In the genomic region with DNA sequence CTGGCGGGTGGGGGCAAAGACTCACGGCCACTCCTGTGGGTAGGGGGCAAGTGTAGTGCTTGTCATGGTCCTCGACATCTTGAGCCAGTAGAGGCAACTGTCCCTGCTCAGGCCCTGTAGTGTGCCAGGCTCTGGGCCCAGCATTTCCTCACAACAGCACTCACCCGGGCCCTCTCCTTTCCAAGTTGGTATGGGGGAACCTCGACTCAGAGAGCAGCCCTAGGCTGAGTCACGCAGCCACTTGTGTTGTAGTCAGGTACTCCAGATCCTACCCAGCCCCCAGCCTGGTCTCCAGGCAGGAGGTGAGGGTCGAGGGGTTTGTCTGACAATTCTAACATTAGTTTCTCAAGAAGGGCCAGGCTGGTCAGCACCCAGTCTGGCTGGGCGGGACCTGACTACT, we compare ENCODE assay signal across 21 cellular contexts. TPM values are rescaled to one million over a fixed set of nuclear protein-coding genes. Genes with fewer than 3 reads are reported as not detected.
DNase-seq lines count a peak whose midpoint lies in the region; ATAC-seq and TF ChIP-seq lines count a peak whose summit lies in the region.
"Had no signal": no experiment of that assay in that cellular context is flagged by ENCODE, and none has a peak within 500 bp of the region (broad histone marks: within the 10 kb centered on the region; RNA-seq: fewer than 3 reads in every experiment).

No MANE protein-coding gene starts in this region.

- H3K4me3 ChIP-seq in cardiac muscle cell, result no peak overlapping the region
- no peak overlapping the region for H3K4me3 ChIP-seq in NB4 (ENCODE audit: low read depth, low read length)
- no peak overlapping the region for H3K4me3 ChIP-seq in upper lobe of left lung
- no peak overlapping the region for H3K4me3 ChIP-seq in tibial artery
- H3K4me3 ChIP-seq in ovary, result no peak overlapping the region
- H3K4me3 ChIP-seq: heart right ventricle had no signal

- no peak overlapping the region for H3K27ac Mint-ChIP-seq in activated T-helper 2 cell treated with anti-CD3 and anti-CD28 coated beads, Interferon-gamma antibody, Interleukin-2, Interleukin-4, amounts not matched to agents 10 μg/mL and 5 μg/mL and 100 μg/mL, durations not matched to agents 14 hours and 24 hours and 36 hours
- H3K27ac Mint-ChIP-seq: endodermal cell, mesothelial cell of epicardium had no signal

- H3K36me3 ChIP-seq in cardiac muscle cell (no peaks in the 10 kb centered on the region), upper lobe of left lung (no peaks in the 10 kb centered on the region), tibial artery (no peaks in the 10 kb centered on the region), ovary (no peaks in the 10 kb centered on the region)

- H3K36me3 Mint-ChIP-seq in activated T-helper 2 cell treated with anti-CD3 and anti-CD28 coated beads, Interferon-gamma antibody, Interleukin-2, Interleukin-4, amounts not matched to agents 10 μg/mL and 5 μg/mL and 100 μg/mL, durations not matched to agents 14 hours and 24 hours and 36 hours (ENCODE audit: low read depth), result peaks cover 13% of the 10 kb centered on the region
- H3K36me3 Mint-ChIP-seq: mesothelial cell of epicardium had no signal

- DNase-seq in cardiac muscle cell (ENCODE audit: low read depth in 1 of 2, low spot score in 1 of 2) (peak in 1 of 2 donors; percentile 27), Right ventricle myocardium superior (no peak), NB4 (ENCODE audit: low read depth) (peak; percentile 30), kidney tubule cell (ENCODE audit: low spot score) (peak; percentile 34), upper lobe of left lung (peak in 1 of 2 donors; percentile 86), tibial artery (no peak), ovary (no peak)
- no peak for DNase-seq in activated T-helper 2 cell treated with anti-CD3 and anti-CD28 coated beads, Interferon-gamma antibody, Interleukin-2, Interleukin-4, amounts not matched to agents 10 μg/mL and 5 μg/mL and 100 μg/mL, durations not matched to agents 14 hours and 24 hours and 36 hours (ENCODE audit: low spot score)
- DNase-seq: activated CD4-positive, alpha-beta T cell treated with anti-CD3 and anti-CD28 coated beads for 1 hour; endodermal cell; heart right ventricle; KG1; NCI-H1417; NCI-H526; nucleus accumbens; SIG-M5; stimulated activated naive CD4-positive, alpha-beta T cell treated with Interleukin-2 at 50 U/mL for 16 hours; trophoblast cell had no signal

- no peaks in the 10 kb centered on the region for H3K9me3 Mint-ChIP-seq in activated T-helper 2 cell treated with anti-CD3 and anti-CD28 coated beads, Interferon-gamma antibody, Interleukin-2, Interleukin-4, amounts not matched to agents 10 μg/mL and 5 μg/mL and 100 μg/mL, durations not matched to agents 14 hours and 24 hours and 36 hours
- H3K9me3 Mint-ChIP-seq: endodermal cell, mesothelial cell of epicardium had no signal

- no peaks in the 10 kb centered on the region for H3K27me3 Mint-ChIP-seq in activated T-helper 2 cell treated with anti-CD3 and anti-CD28 coated beads, Interferon-gamma antibody, Interleukin-2, Interleukin-4, amounts not matched to agents 10 μg/mL and 5 μg/mL and 100 μg/mL, durations not matched to agents 14 hours and 24 hours and 36 hours (ENCODE audit: low read depth)

- peaks cover 58% of the 10 kb centered on the region for H3K4me1 Mint-ChIP-seq in activated T-helper 2 cell treated with anti-CD3 and anti-CD28 coated beads, Interferon-gamma antibody, Interleukin-2, Interleukin-4, amounts not matched to agents 10 μg/mL and 5 μg/mL and 100 μg/mL, durations not matched to agents 14 hours and 24 hours and 36 hours (ENCODE audit: low read depth)

- no peak for TF ChIP-seq EP300 in upper lobe of left lung (IDR thresholded peaks at IDR 0.05)
- TF ChIP-seq EP300 in ovary (IDR thresholded peaks at IDR 0.05), result no peak

- H3K4me1 ChIP-seq in cardiac muscle cell (ENCODE audit: low read depth), result peaks cover 70% of the 10 kb centered on the region
- peaks cover 27 to 90% (median 73%) of the 10 kb centered on the region in 4 donors for H3K4me1 ChIP-seq in upper lobe of left lung
- peaks cover 0 to 32% (median 16%) of the 10 kb centered on the region in 4 donors for H3K4me1 ChIP-seq in tibial artery
- peaks cover 6% of the 10 kb centered on the region for H3K4me1 ChIP-seq in ovary (ENCODE audit: insufficient read depth)

- TF ChIP-seq CTCF in cardiac muscle cell (IDR thresholded peaks at IDR 0.05; ENCODE audit: low read depth, low read length), result no peak
- TF ChIP-seq CTCF in NB4 (IDR thresholded peaks at IDR 0.05; ENCODE audit: low read depth, low read length), result no peak
- no peak for TF ChIP-seq CTCF in upper lobe of left lung (IDR thresholded peaks at IDR 0.05)
- no peak for TF ChIP-seq CTCF in tibial artery (IDR thresholded peaks at IDR 0.05)
- TF ChIP-seq CTCF in ovary (IDR thresholded peaks at IDR 0.05), result no peak

- H3K27me3 ChIP-seq in cardiac muscle cell, result no peaks in the 10 kb centered on the region
- no peaks in the 10 kb centered on the region for H3K27me3 ChIP-seq in upper lobe of left lung
- H3K27me3 ChIP-seq in tibial artery, result no peaks in the 10 kb centered on the region
- H3K27me3 ChIP-seq in ovary, result no peaks in the 10 kb centered on the region
- H3K27me3 ChIP-seq: heart right ventricle had no signal

- WGBS in upper lobe of left lung, 2 donors, result 57 to 59% methylated on average over 6 to 8 of the region's 8 CpGs
- 89 to 96% (median 93%) methylated on average over 8 of the region's 8 CpGs for WGBS in ovary, 3 donors

- intact Hi-C loops in Right ventricle myocardium superior (cut with DNase I) (no loop called here), tibial artery (cut with DNase I; ENCODE audit: low total_unique reads) (no loop called here), ovary (cut with DNase I) (no loop called here)
- intact Hi-C loops in activated T-helper 2 cell treated with anti-CD3 and anti-CD28 coated beads, Interferon-gamma antibody, Interleukin-2, Interleukin-4, amounts not matched to agents 10 μg/mL and 5 μg/mL and 100 μg/mL, durations not matched to agents 14 hours and 24 hours and 36 hours (cut with micrococcal nuclease), result no loop called here

- H3K9me3 ChIP-seq in cardiac muscle cell (ENCODE audit: low read depth) (no peaks in the 10 kb centered on the region), upper lobe of left lung (no peaks in the 10 kb centered on the region), tibial artery (no peaks in the 10 kb centered on the region), ovary (no peaks in the 10 kb centered on the region)
- H3K9me3 ChIP-seq: heart right ventricle had no signal

- H3K27ac ChIP-seq in cardiac muscle cell (peak overlapping the region; percentile 77), upper lobe of left lung (peak overlapping the region; percentile 35 to 87 (median 61)), tibial artery (no peak overlapping the region), ovary (no peak overlapping the region)

- ATAC-seq in Right ventricle myocardium superior (ENCODE audit: poor library complexity), result no peak
- ATAC-seq in upper lobe of left lung (ENCODE audit: low FRiP score in 2 of 2), result no peak
- ATAC-seq: HCT116, heart right ventricle, right cardiac atrium had no signal

- H3K4me3 Mint-ChIP-seq in activated T-helper 2 cell treated with anti-CD3 and anti-CD28 coated beads, Interferon-gamma antibody, Interleukin-2, Interleukin-4, amounts not matched to agents 10 μg/mL and 5 μg/mL and 100 μg/mL, durations not matched to agents 14 hours and 24 hours and 36 hours (ENCODE audit: low read depth), result no peak overlapping the region
- H3K4me3 Mint-ChIP-seq: endodermal cell, mesothelial cell of epicardium had no signal

- TF ChIP-seq POLR2A in NB4 (IDR thresholded peaks at IDR 0.05; ENCODE audit: extremely low read depth, insufficient read length) (no peak), upper lobe of left lung (IDR thresholded peaks at IDR 0.05) (no peak), ovary (IDR thresholded peaks at IDR 0.05) (no peak)

RNA-seq across cellular contexts. Expression of a gene that starts 4.1 kb away (rescaled TPM):
- total RNA-seq in cardiac muscle cell (10.4 and 18.7 TPM in 2 replicates), Right ventricle myocardium superior (1.3 TPM), upper lobe of left lung (10 to 100 TPM in 5 of 6 donors, 1 to 10 TPM in 1; 4.9 to 27.0 (median 19.2) TPM), ovary (1 to 10 TPM in 6 of 7 donors, under 1 TPM in 1; 0.95 to 4.7 (median 2.3) TPM)
- polyA plus RNA-seq in cardiac muscle cell (9.3 and 14.8 TPM in 2 replicates), ovary (1 to 10 TPM in 1 of 2 donors, under 1 TPM in 1; 0.38 to 1.1 TPM)
- 33.5 and 34.5 TPM in 2 replicates for total RNA-seq in activated T-helper 2 cell treated with anti-CD3 and anti-CD28 coated beads, Interferon-gamma antibody, Interleukin-2, Interleukin-4, amounts not matched to agents 10 μg/mL and 5 μg/mL and 100 μg/mL, durations not matched to agents 14 hours and 24 hours and 36 hours

Comparison
In these comparisons a context has a peak if more than half of its experiments do, and no peak if none do; other contexts are left out.
1. DNase-seq: peak in NB4 (single experiment) and kidney tubule cell (single experiment); none in Right ventricle myocardium superior (single experiment), activated T-helper 2 cell treated with anti-CD3 and anti-CD28 coated beads, Interferon-gamma antibody, Interleukin-2, Interleukin-4, amounts not matched to agents 10 μg/mL and 5 μg/mL and 100 μg/mL, durations not matched to agents 14 hours and 24 hours and 36 hours (single experiment), tibial artery (0 of 2) and ovary (0 of 5).
2. H3K27ac ChIP-seq: peak in cardiac muscle cell (single experiment) and upper lobe of left lung (4 of 4); none in tibial artery (0 of 2) and ovary (0 of 2).